Comparison of ENCODE assay signal across 22 cellular contexts in the genomic region with DNA sequence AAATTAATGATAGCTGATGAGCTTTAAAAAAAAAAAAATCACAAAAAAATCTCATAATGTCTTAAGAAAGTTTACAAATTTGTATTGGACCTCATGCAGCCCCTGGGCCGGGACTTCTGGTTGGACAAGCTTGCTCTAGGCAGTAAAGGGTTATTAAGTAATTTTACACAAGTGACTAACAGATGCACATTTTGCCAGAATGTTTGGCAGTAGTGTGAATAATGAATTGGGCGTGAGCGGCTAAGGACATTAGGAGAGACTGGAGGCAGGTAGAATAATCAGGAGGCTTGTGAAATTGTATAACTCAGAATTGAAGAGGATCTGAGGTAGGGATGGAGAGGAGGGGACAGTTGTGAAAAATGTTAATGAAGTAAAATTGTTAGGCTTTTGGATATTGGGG. TPM values are rescaled to one million over a fixed set of nuclear protein-coding genes. Genes with fewer than 3 reads are reported as not detected.
DNase-seq lines count a peak whose midpoint lies in the region; ATAC-seq, FAIRE-seq and TF ChIP-seq lines count a peak whose summit lies in the region.
"Had no signal": no experiment of that assay in that cellular context is flagged by ENCODE, and none has a peak within 500 bp of the region (broad histone marks: within the 10 kb centered on the region; RNA-seq: fewer than 3 reads in every experiment).

No MANE protein-coding gene starts in this region.

- peaks cover 55 to 100% (median 88%) of the 10 kb centered on the region in 11 experiments; a peak in 21 of 22 replicates for H4K20me1 ChIP-seq in BLaER1 treated with 17β-estradiol and CSF1 and Interleukin-3, amounts not matched to agents 10 nM and 100 nM
- no peaks in the 10 kb centered on the region for H4K20me1 ChIP-seq in GM12878 (ENCODE audit: control insufficient read depth, insufficient read depth)

- H3K4me3 ChIP-seq in BLaER1 treated with 17β-estradiol and CSF1 and Interleukin-3, amounts not matched to agents 10 nM and 100 nM, result no peak overlapping the region
- H3K4me3 ChIP-seq in GM12878, result no peak overlapping the region
- no peak overlapping the region for H3K4me3 ChIP-seq in epithelial cell of esophagus (ENCODE audit: low read length)
- no peak overlapping the region for H3K4me3 ChIP-seq in psoas muscle
- H3K4me3 ChIP-seq: A549 had no signal

- peak overlapping the region in 7 of 11 experiments; percentile 11 to 47 (median 31); a peak in 5 of 22 replicates for H3K4me2 ChIP-seq in BLaER1 treated with 17β-estradiol and CSF1 and Interleukin-3, amounts not matched to agents 10 nM and 100 nM
- no peak overlapping the region for H3K4me2 ChIP-seq in GM12878 (ENCODE audit: control insufficient read depth, insufficient read depth)
- H3K4me2 ChIP-seq: A549 had no signal

- BruUV-seq in GM12878 (replicated peaks; lab: Mats Ljungman, UMichigan), result no TSS peak

- H3K4me1 ChIP-seq in BLaER1 treated with 17β-estradiol and CSF1 and Interleukin-3, amounts not matched to agents 10 nM and 100 nM, result peaks cover 27 to 52% (median 37%) of the 10 kb centered on the region in 10 experiments
- H3K4me1 ChIP-seq in GM12878 (ENCODE audit: control insufficient read depth, insufficient read depth, low read length), result no peaks in the 10 kb centered on the region
- H3K4me1 ChIP-seq in psoas muscle, result peaks cover 37% of the 10 kb centered on the region
- H3K4me1 ChIP-seq: A549, BE2C had no signal

- peak; percentile 7 for FAIRE-seq in GM12878 (lab: Jason Lieb, UNC)
- FAIRE-seq in frontal cortex (lab: Jason Lieb, UNC), result no peak
- FAIRE-seq: A549, H1 had no signal

- TF ChIP-seq CTCF in GM12878 (IDR thresholded peaks at IDR 0.05 in 2 of 3, conservative IDR thresholded peaks at IDR 0.05 in 1 of 3; ENCODE audit: control insufficient read depth in 2 of 3, extremely low read depth in 1 of 3, insufficient read depth in 1 of 3, low read depth in 3 of 3, low read length in 3 of 3) (no peak), epithelial cell of esophagus (IDR thresholded peaks at IDR 0.05; ENCODE audit: insufficient read depth, low read depth, low read length, missing control alignments) (no peak), psoas muscle (IDR thresholded peaks at IDR 0.05) (no peak)

- SMC1A ChIA-PET in GM12878 (lab: Charles Lee; ENCODE audit: uncharacterized antibody, unreplicated experiment), result interaction anchor here (1.6 to 2.3 kb wide), 2 partner anchors 143 to 169 kb away, joined by 3 to 8 read pairs; no protein-coding TSS in a partner anchor

- H2AFZ ChIP-seq in GM12878 (ENCODE audit: control insufficient read depth, low read depth, low read length), result no peak overlapping the region

- WGBS in GM12878 (ENCODE audit: insufficient coverage, insufficient replicate concordance, low lambda C conversion rate, missing lambda C conversion rate), result 94% methylated on average over 3 of the region's 3 CpGs
- WGBS in psoas muscle, 3 donors, result 49 to 82% (median 65%) methylated on average over 3 of the region's 3 CpGs

- ATAC-seq in GM12878 (no peak), psoas muscle (peak in 3 of 4 donors; percentile 35 to 67 (median 57)), HG02642 (IDR thresholded peaks at IDR 0.05; ENCODE audit: poor library complexity, unreplicated experiment) (no peak)
- ATAC-seq: A549, HCT116 had no signal

- H3K79me2 ChIP-seq in GM12878 (ENCODE audit: control insufficient read depth, insufficient read depth, low read length), result peaks cover under 1% of the 10 kb centered on the region; the same call in 1 of the 2 replicates

- DNase-seq in GM12878 (ENCODE audit: low read depth, low spot score) (no peak), epithelial cell of esophagus (ENCODE audit: low read depth) (peak; percentile 55), psoas muscle (no peak), frontal cortex (ENCODE audit: low spot score in 2 of 2) (no peak), H4 (ENCODE audit: low spot score) (no peak)
- DNase-seq: 8988T; ACHN; AML-193; BE2C; C1 segment of cervical spinal cord; Calu3; CD4-positive, alpha-beta memory T cell; COR-L47; DMS53; DMS79 treated with DMSO at 0.1 percent for 48 hours; GF-D8; H9 had no signal

- intact Hi-C loops in GM12878 (cut with micrococcal nuclease; ENCODE audit: unreplicated experiment), result no loop called here
- intact Hi-C loops in psoas muscle (cut with DNase I), result no loop called here

- TF ChIP-seq EP300 in GM12878 (IDR thresholded peaks at IDR 0.05; ENCODE audit: borderline replicate concordance in 1 of 2, control insufficient read depth in 1 of 2, low read depth in 2 of 2, low read length in 2 of 2), result no peak

- H3K36me3 ChIP-seq in BLaER1 treated with 17β-estradiol and CSF1 and Interleukin-3, amounts not matched to agents 10 nM and 100 nM, result peaks cover 76 to 100% (median 93%) of the 10 kb centered on the region in 11 experiments
- no peaks in the 10 kb centered on the region for H3K36me3 ChIP-seq in GM12878 (ENCODE audit: control insufficient read depth in 2 of 2, insufficient read depth in 2 of 2, low read length in 1 of 2)
- peaks cover 0 to 37% of the 10 kb centered on the region in 2 donors for H3K36me3 ChIP-seq in psoas muscle (ENCODE audit: insufficient read depth in 1 of 2, low read depth in 1 of 2)
- H3K36me3 ChIP-seq: BE2C had no signal

- in situ Hi-C loops in GM12878 (cut with MboI), result loop anchor here (5.0 kb wide), 1 partner anchor 167 kb away; no protein-coding TSS in a partner anchor

- no peak for TF ChIP-seq RAD21 in GM12878 (IDR thresholded peaks at IDR 0.05; ENCODE audit: insufficient read depth, low read depth, low read length)

- no peak overlapping the region for H3K27ac ChIP-seq in BLaER1 treated with 17β-estradiol and CSF1 and Interleukin-3, amounts not matched to agents 10 nM and 100 nM
- H3K27ac ChIP-seq in GM12878 (ENCODE audit: control insufficient read depth, insufficient read depth) (no peak overlapping the region), psoas muscle (peak overlapping the region; percentile 14)
- H3K27ac ChIP-seq: A549 had no signal

- no peaks in the 10 kb centered on the region for H3K27me3 ChIP-seq in BLaER1 treated with 17β-estradiol and CSF1 and Interleukin-3, amounts not matched to agents 10 nM and 100 nM
- no peaks in the 10 kb centered on the region for H3K27me3 ChIP-seq in GM12878 (replicated peaks in 1 of 2; ENCODE audit: control insufficient read depth in 2 of 2, insufficient read depth in 2 of 2, low read length in 1 of 2)
- no peaks in the 10 kb centered on the region for H3K27me3 ChIP-seq in psoas muscle (ENCODE audit: insufficient read depth in 3 of 3, low read length in 2 of 3)
- H3K27me3 ChIP-seq: BE2C had no signal

- TF ChIP-seq POLR2A in GM12878 (IDR thresholded peaks at IDR 0.05; ENCODE audit: low read depth, low read length), result no peak

- CTCF ChIA-PET in GM12878 (lab: Yijun Ruan, JAX), result interaction anchor here (0.9 to 1.8 kb wide), 3 partner anchors 12 to 354 kb away, joined by 3 to 5 read pairs (median 3); no protein-coding TSS in a partner anchor

- POLR2A ChIA-PET in GM12878 (lab: Charles Lee), result interaction anchor here (0.6 kb wide), 1 partner anchor 188 kb away, joined by 3 read pairs; no protein-coding TSS in a partner anchor

- RAD21 ChIA-PET in GM12878 (lab: Charles Lee; ENCODE audit: unreplicated experiment), result interaction anchor here (1.7 to 1.9 kb wide), 2 partner anchors 11 to 167 kb away, joined by 4 to 7 read pairs; no protein-coding TSS in a partner anchor

- peaks cover 0 to 3% (median 0%) of the 10 kb centered on the region in 11 experiments; a peak in 1 of 22 replicates for H3K9me3 ChIP-seq in BLaER1 treated with 17β-estradiol and CSF1 and Interleukin-3, amounts not matched to agents 10 nM and 100 nM (replicated peaks in 1 of 11)
- no peaks in the 10 kb centered on the region for H3K9me3 ChIP-seq in GM12878 (replicated peaks; ENCODE audit: control insufficient read depth, insufficient read depth, low read length)
- H3K9me3 ChIP-seq in psoas muscle, result no peaks in the 10 kb centered on the region
- H3K9me3 ChIP-seq: A549, BE2C had no signal

- H3K9ac ChIP-seq in BLaER1 treated with 17β-estradiol and CSF1 and Interleukin-3, amounts not matched to agents 10 nM and 100 nM, result no peak overlapping the region
- no peak overlapping the region for H3K9ac ChIP-seq in GM12878 (ENCODE audit: control insufficient read depth, insufficient read depth, low read length)

TF ChIP-seq in GM12878, 131 proteins besides CTCF, POLR2A, EP300 and RAD21 (continues in another document):
- TF ChIP-seq ZSCAN29 (IDR thresholded peaks at IDR 0.05), result no peak
- no peak for TF ChIP-seq SRF (IDR thresholded peaks at IDR 0.05; ENCODE audit: low read depth in 2 of 2, low read length in 2 of 2)
- no peak for TF ChIP-seq EGR1 (IDR thresholded peaks at IDR 0.05; ENCODE audit: borderline replicate concordance in 1 of 2, low read depth in 2 of 2, low read length in 2 of 2)
- TF ChIP-seq CBX3 (IDR thresholded peaks at IDR 0.05; ENCODE audit: borderline replicate concordance, low read depth), result no peak
- no peak for TF ChIP-seq BCL11A (IDR thresholded peaks at IDR 0.05; ENCODE audit: low read depth, low read length)
- TF ChIP-seq MTA2 (IDR thresholded peaks at IDR 0.05; ENCODE audit: low read depth), result no peak
- TF ChIP-seq KAT2A (conservative IDR thresholded peaks at IDR 0.05; ENCODE audit: control insufficient read depth, low read depth, low read length), result no peak
- no peak for TF ChIP-seq PML (IDR thresholded peaks at IDR 0.05; ENCODE audit: low read length)
- TF ChIP-seq BRCA1 (IDR thresholded peaks at IDR 0.05; ENCODE audit: low read depth, low read length), result no peak
- TF ChIP-seq TCF12 (IDR thresholded peaks at IDR 0.05; ENCODE audit: low read depth, low read length), result no peak

RNA-seq across cellular contexts. Expression of a gene that starts 41.3 kb away (rescaled TPM):
- total RNA-seq in GM12878 (2013; cell fraction: nucleolus; rRNA removed), result 20.7 and 21.8 TPM in 2 replicates
- total RNA-seq in GM12878 (2014; rRNA removed) (2.1 and 2.4 TPM in 2 replicates), GM12878 (2014; rRNA removed; fragmentation: Illumina TruSeq; extraction: Trizol) (1.7 and 1.9 TPM in 2 replicates), GM12878 (2021) (4.4 and 4.7 TPM in 2 replicates), psoas muscle (under 1 TPM; 0.04 to 0.37 (median 0.20) TPM), frontal cortex (38.7 TPM)
- 1.1 TPM for polyA plus RNA-seq in GM12878 (2011; ENCODE audit: low read depth)
- polyA plus RNA-seq in GM12878 (2011; rRNA removed) (1.3 and 2.7 TPM in 2 replicates), GM12878 (2014; fragmentation: Illumina TruSeq; extraction: Trizol) (2.3 and 2.7 TPM in 2 replicates), GM12878 (2014; fragmentation: Nextera tagmentation; extraction: Ambion mirVana) (under 1 TPM; 0.27 to 0.35 TPM), GM12878 (2014; rRNA removed) (1.9 and 2.1 TPM in 2 replicates), GM12878 (2016; fragmentation: Nextera tagmentation; extraction: Ambion mirVana) (under 1 TPM; 0.64 to 0.96 TPM), psoas muscle (under 1 TPM in 2 of 3 donors, not detected in 1; 0.01 to 0.03 TPM)
- polyA plus RNA-seq in GM12878 (2011; cell fraction: cytosol; rRNA removed), result 1.8 and 2.5 TPM in 2 replicates
- polyA plus RNA-seq in GM12878 (2011; cell fraction: nucleus; rRNA removed), result 3.1 and 3.7 TPM in 2 replicates
- polyA plus RNA-seq in GM12878 (2012), result 1.5 and 1.8 TPM in 2 replicates
- polyA minus RNA-seq in GM12878 (2011; rRNA and poly(A)+ RNA removed), result 4.5 and 5.9 TPM in 2 replicates
- 2.6 and 3.5 TPM in 2 replicates for polyA minus RNA-seq in GM12878 (2011; cell fraction: cytosol; rRNA and poly(A)+ RNA removed)
- polyA minus RNA-seq in GM12878 (2011; cell fraction: nucleus; rRNA and poly(A)+ RNA removed), result 3.7 and 4.6 TPM in 2 replicates
- 1.2 and 2.0 TPM in 2 replicates for total RNA-seq in H4 (2014; rRNA removed; shearing (Covaris generic))
- total RNA-seq: CD4-positive, alpha-beta memory T cell had no signal
- polyA plus RNA-seq: CD4-positive, alpha-beta memory T cell had no signal

Comparison
In these comparisons a context has a peak if more than half of its experiments do, and no peak if none do; other contexts are left out.
1. ATAC-seq: peak in psoas muscle (3 of 4); none in GM12878 (single experiment) and HG02642 (single experiment).